Comparison of ENCODE assay signal across 17 cellular contexts in the genomic region with DNA sequence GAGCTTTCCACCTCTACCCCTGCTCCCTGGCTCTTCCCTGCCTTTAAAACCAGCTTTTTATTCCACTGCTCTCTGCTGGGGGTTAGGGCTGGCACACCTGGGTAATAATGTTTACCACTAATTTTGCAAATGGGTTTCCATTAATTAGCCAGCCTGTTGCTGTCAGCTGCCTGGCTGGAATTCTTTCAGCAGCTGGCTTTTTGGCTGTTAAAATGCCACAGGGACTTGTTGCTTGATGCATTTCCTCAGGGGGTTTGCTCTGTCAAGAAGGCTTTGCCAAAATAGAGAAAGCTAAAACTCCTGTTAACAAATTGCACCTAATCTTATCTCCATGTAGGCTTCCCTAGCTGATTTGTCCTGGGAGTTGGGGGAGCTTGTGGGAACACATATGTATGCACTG.
"Had no signal": no experiment of that assay in that cellular context is flagged by ENCODE, and none has a peak within 500 bp of the region (broad histone marks: within the 10 kb centered on the region; RNA-seq: fewer than 3 reads in every experiment).

No MANE protein-coding gene starts in this region.

- DNase-seq: activated CD4-positive, alpha-beta T cell treated with anti-CD3 and anti-CD28 coated beads, Interleukin-2, amount 50 U/mL, for 1 hour; activated CD4-positive, CD25-positive, alpha-beta regulatory T cell treated with anti-CD3 and anti-CD28 coated beads, Interleukin-2, amount 50 U/mL, for 72 hours; activated CD8-positive, alpha-beta memory T cell treated with anti-CD3 and anti-CD28 coated beads for 24 hours; activated CD8-positive, alpha-beta memory T cell treated with anti-CD3 and anti-CD28 coated beads, Interleukin-2, amount 50 U/mL, for 48 hours; activated effector memory CD4-positive, alpha-beta T cell treated with anti-CD3 and anti-CD28 coated beads, Interleukin-2, amount 50 U/mL, for 16 hours; activated T-cell treated with anti-CD3 and anti-CD28 coated beads, Interleukin-2, amount 50 U/mL, for 48 hours; cerebellar nuclear complex; effector CD4-positive, alpha-beta T cell; heart left ventricle; left lung; midbrain; occipital lobe; posterior cingulate gyrus; retina; stimulated activated CD8-positive, alpha-beta memory T cell treated with anti-CD3 and anti-CD28 coated beads, Interleukin-4, amount 100 ng/mL, for 48 hours; stimulated activated naive CD4-positive, alpha-beta T cell; upper lobe of right lung had no signal
